ENCODE assay signal across 10 cellular contexts in the genomic region with DNA sequence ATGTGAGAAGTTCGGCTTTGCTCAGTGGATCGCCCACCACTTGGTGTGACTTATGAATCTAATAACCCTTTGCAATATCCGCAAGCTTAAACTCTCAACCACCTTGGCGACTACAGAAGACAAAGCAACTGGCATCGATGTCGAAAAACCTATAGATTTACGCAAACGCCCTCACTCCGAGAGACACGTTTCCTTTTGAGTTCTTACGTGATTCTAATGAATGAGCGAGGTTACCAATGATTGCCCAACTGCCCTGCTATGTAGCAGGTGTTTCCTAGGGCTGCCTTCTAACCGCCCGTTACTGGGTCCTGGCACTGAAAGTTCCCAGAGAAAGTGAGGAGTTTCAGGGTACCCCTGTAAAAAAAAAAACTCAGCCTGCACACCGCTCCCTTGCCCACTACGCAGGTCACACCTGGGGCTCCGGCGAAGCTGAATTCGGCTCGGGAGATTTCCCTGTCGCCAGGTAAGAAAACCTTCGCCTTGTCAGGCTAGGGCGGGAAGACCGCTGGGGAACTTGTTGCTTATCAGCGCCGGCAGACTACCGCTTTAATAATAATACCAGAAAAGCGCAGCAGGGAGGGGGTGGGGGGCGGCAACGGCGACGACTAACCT. TPM values are rescaled to one million over a fixed set of nuclear protein-coding genes. Genes with fewer than 3 reads are reported as not detected.
DNase-seq lines count a peak whose midpoint lies in the region; ATAC-seq and TF ChIP-seq lines count a peak whose summit lies in the region.
"Had no signal": no experiment of that assay in that cellular context is flagged by ENCODE, and none has a peak within 500 bp of the region (broad histone marks: within the 10 kb centered on the region; RNA-seq: fewer than 3 reads in every experiment).

No MANE protein-coding gene starts in this region.

- 10 to 13% methylated on average over 11 to 17 of the region's 32 CpGs for WGBS in mesodermal cell (ENCODE audit: insufficient coverage in 2 of 2), 2 experiments

- no peak overlapping the region for H3K27ac ChIP-seq in mesodermal cell (ENCODE audit: low read depth, low read length, severe bottlenecking)

- TF ChIP-seq CTCF in AG09309 (IDR thresholded peaks at IDR 0.05; ENCODE audit: control insufficient read depth, insufficient read depth, low read depth, low read length, missing control alignments): no peak
- TF ChIP-seq CTCF in HFF-Myc (IDR thresholded peaks at IDR 0.05; ENCODE audit: low read depth, low read length, missing control alignments): no peak
- no peak for TF ChIP-seq CTCF in cardiac fibroblast (IDR thresholded peaks at IDR 0.05; ENCODE audit: low read depth, low read length)

- no peak for ATAC-seq in GM21528 (IDR thresholded peaks at IDR 0.05; ENCODE audit: low FRiP score, unreplicated experiment)

- H3K4me1 ChIP-seq in mesodermal cell (ENCODE audit: control insufficient read depth, insufficient read depth, low read length, poor library complexity, severe bottlenecking): peaks cover 10% of the 10 kb centered on the region

- H3K4me3 ChIP-seq in AG09309 (ENCODE audit: control insufficient read depth, low read depth, low read length) (peak overlapping the region; percentile 62), HFF-Myc (replicated peaks; ENCODE audit: low read depth, low read length) (peak overlapping the region; percentile 55), cardiac fibroblast (replicated peaks in 1 of 2; ENCODE audit: low read depth in 2 of 2, low read length in 2 of 2) (peak overlapping the region; percentile 50 to 55), mesodermal cell (ENCODE audit: extremely low read depth, insufficient read depth, low read length, poor library complexity, severe bottlenecking) (peak overlapping the region; percentile 52)

- no peaks in the 10 kb centered on the region for H3K9me3 ChIP-seq in mesodermal cell (ENCODE audit: control insufficient read depth, low read length)

- DNase-seq in AG09309 (ENCODE audit: low read depth) (no peak), HFF-Myc (ENCODE audit: extremely low read depth, low read depth) (no peak), cardiac fibroblast (ENCODE audit: low read depth in 2 of 2) (no peak), amniotic stem cell (lab: John Stamatoyannopoulos, UW) (no peak), NCI-H146 treated with DMSO at 0.1 percent for 48 hours (lab: John Stamatoyannopoulos, UW; ENCODE audit: unreplicated experiment) (no peak), NK-92 (lab: John Stamatoyannopoulos, UW; ENCODE audit: unreplicated experiment) (no peak)
- DNase-seq: DND-41, NCI-H2081 treated with DMSO at 0.1 percent for 48 hours had no signal

- no peaks in the 10 kb centered on the region for H3K36me3 ChIP-seq in mesodermal cell (ENCODE audit: control insufficient read depth, insufficient read depth, low read length)

RNA-seq across cellular contexts. Expression of a gene that starts 21.4 kb away (rescaled TPM):
- polyA plus RNA-seq in mesodermal cell (2013, experiment 1 of 2): 1.7 TPM
- polyA plus RNA-seq in mesodermal cell (2013, experiment 2 of 2): 1.4 TPM
